In the genomic region with DNA sequence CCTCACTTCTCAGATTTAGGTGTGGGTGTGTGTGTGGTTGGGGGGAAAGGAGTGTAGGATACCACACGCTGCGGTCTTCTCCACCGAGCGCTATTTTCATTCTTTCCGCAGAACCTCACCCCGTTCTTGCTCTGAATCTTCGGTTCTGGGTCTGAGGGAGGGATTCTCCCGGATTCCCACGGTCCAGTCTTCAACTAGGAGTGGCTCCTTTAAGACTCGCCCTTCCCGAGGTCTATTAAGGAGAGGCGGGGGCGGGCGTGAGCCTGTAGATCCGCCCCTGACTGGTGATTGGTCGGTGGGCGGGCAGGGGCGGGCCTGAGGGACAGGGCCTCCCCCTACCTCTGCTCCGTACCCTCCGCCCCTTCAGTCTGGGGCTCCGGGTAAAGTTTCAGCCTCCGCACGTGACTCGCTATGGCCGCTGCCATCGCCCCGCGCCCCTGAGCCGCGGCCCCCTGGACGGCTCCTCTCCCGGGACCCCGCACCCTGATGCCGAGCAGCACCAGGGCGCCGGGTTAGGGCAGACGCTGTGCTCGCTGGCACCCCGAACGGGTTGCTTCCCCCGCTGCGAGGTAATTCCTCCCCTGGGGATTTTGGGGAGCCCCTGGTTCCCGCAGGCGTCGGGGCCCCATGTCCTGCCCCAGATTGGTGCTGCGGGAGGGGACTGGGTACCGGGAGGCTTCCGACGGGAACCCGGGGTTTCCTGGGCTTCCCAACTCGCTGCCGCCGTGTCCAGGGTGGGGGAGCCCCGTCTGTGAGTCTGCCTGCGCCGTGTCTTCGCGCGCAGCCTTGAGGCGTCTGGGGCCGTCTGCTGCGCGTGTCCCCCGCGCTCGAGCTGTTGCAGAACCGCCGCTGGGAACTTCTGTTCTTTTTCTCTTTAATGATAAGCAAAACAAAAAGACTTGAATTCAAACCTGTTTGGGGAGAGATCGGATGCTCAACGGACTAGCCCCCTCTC, we compare ENCODE assay signal across 1 cellular context.
TF ChIP-seq lines count a peak whose summit lies in the region.

No MANE protein-coding gene starts in this region.

TF ChIP-seq in HEK293, 187 proteins besides CTCF, POLR2A, EP300 and RAD21 (continued from another document and continues in another):
- TF ChIP-seq, protein P1, sequence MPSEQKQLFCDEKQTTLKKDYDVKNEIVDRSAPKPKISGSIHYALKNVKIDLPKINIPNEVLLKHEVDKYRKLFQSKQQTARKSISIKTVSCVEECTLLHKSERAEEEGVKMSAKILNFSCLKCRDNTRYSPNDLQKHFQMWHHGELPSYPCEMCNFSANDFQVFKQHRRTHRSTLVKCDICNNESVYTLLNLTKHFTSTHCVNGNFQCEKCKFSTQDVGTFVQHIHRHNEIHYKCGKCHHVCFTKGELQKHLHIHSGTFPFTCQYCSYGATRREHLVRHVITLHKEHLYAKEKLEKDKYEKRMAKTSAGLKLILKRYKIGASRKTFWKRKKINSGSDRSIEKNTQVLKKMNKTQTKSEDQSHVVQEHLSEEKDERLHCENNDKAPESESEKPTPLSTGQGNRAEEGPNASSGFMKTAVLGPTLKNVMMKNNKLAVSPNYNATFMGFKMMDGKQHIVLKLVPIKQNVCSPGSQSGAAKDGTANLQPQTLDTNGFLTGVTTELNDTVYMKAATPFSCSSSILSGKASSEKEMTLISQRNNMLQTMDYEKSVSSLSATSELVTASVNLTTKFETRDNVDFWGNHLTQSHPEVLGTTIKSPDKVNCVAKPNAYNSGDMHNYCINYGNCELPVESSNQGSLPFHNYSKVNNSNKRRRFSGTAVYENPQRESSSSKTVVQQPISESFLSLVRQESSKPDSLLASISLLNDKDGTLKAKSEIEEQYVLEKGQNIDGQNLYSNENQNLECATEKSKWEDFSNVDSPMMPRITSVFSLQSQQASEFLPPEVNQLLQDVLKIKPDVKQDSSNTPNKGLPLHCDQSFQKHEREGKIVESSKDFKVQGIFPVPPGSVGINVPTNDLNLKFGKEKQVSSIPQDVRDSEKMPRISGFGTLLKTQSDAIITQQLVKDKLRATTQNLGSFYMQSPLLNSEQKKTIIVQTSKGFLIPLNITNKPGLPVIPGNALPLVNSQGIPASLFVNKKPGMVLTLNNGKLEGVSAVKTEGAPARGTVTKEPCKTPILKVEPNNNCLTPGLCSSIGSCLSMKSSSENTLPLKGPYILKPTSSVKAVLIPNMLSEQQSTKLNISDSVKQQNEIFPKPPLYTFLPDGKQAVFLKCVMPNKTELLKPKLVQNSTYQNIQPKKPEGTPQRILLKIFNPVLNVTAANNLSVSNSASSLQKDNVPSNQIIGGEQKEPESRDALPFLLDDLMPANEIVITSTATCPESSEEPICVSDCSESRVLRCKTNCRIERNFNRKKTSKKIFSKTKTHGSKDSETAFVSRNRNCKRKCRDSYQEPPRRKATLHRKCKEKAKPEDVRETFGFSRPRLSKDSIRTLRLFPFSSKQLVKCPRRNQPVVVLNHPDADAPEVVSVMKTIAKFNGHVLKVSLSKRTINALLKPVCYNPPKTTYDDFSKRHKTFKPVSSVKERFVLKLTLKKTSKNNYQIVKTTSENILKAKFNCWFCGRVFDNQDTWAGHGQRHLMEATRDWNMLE (tag by site-specific recombination; conservative IDR thresholded peaks at IDR 0.05; ENCODE audit: low read depth), result no peak
- TF ChIP-seq ZNF335 (tag by site-specific recombination; conservative IDR thresholded peaks at IDR 0.05) (peak; percentile 66), ZSCAN23 (tag by site-specific recombination; IDR thresholded peaks at IDR 0.05) (no peak), ZNF354C (tag by site-specific recombination; IDR thresholded peaks at IDR 0.05; ENCODE audit: borderline replicate concordance, low read depth) (no peak), ZNF670 (tag by site-specific recombination; IDR thresholded peaks at IDR 0.05; ENCODE audit: low read depth) (no peak), ZIC2 (tag by site-specific recombination; IDR thresholded peaks at IDR 0.05) (peak; percentile 86), ZNF423 (tag by site-specific recombination; IDR thresholded peaks at IDR 0.05) (peak; percentile 98), MEIS1 (CRISPR knock-in tag; IDR thresholded peaks at IDR 0.05; ENCODE audit: borderline replicate concordance) (no peak), KLF9 (tag by site-specific recombination; IDR thresholded peaks at IDR 0.05; ENCODE audit: low read depth) (0 out of 2 replicates have a peak, but pooled peaks have one; percentile 58), FEZF1 (tag by site-specific recombination; IDR thresholded peaks at IDR 0.05) (no peak), ZNF324 (tag by site-specific recombination; IDR thresholded peaks at IDR 0.05) (peak; percentile 47; the same call in 1 of the 2 replicates), ZNF654 (tag by site-specific recombination; IDR thresholded peaks at IDR 0.05; ENCODE audit: low read depth) (no peak), KLF16 (tag by site-specific recombination; IDR thresholded peaks at IDR 0.05) (0 out of 2 replicates have a peak, but pooled peaks have one; percentile 12), ZNF202 (tag by site-specific recombination; IDR thresholded peaks at IDR 0.05; ENCODE audit: borderline replicate concordance) (no peak), RBAK (tag by site-specific recombination; IDR thresholded peaks at IDR 0.05) (no peak), ZBTB48 (tag by site-specific recombination; IDR thresholded peaks at IDR 0.05) (peak; percentile 84; the same call in 1 of the 2 replicates), ZNF837 (tag by site-specific recombination; IDR thresholded peaks at IDR 0.05) (no peak), SP7 (tag by site-specific recombination; IDR thresholded peaks at IDR 0.05) (peak; percentile 9; the same call in 1 of the 2 replicates), ZBTB8A (tag by site-specific recombination; IDR thresholded peaks at IDR 0.05) (0 out of 2 replicates have a peak, but pooled peaks have one; percentile 24), ZFP3 (tag by site-specific recombination; IDR thresholded peaks at IDR 0.05; ENCODE audit: low read depth) (no peak), ZNF785 (tag by site-specific recombination; IDR thresholded peaks at IDR 0.05) (no peak), ZNF561 (tag by site-specific recombination; IDR thresholded peaks at IDR 0.05; ENCODE audit: borderline replicate concordance) (peak; percentile 27; the same call in 1 of the 2 replicates), TRIM28 (IDR thresholded peaks at IDR 0.05; ENCODE audit: borderline replicate concordance, low read length) (no peak), ZNF274 (IDR thresholded peaks at IDR 0.05; ENCODE audit: low read length) (no peak), ZNF274 (tag by site-specific recombination; IDR thresholded peaks at IDR 0.05; ENCODE audit: borderline replicate concordance) (no peak), ZNF768 (tag by site-specific recombination; IDR thresholded peaks at IDR 0.05) (no peak), SETDB1 (IDR thresholded peaks at IDR 0.05; ENCODE audit: insufficient read length, low read length) (no peak), ZNF677 (tag by site-specific recombination; IDR thresholded peaks at IDR 0.05) (no peak), ZNF548 (tag by site-specific recombination; IDR thresholded peaks at IDR 0.05) (no peak), SCRT2 (tag by site-specific recombination; IDR thresholded peaks at IDR 0.05) (no peak), ZNF132 (tag by site-specific recombination; IDR thresholded peaks at IDR 0.05; ENCODE audit: borderline replicate concordance) (no peak), ZEB2 (tag by site-specific recombination; IDR thresholded peaks at IDR 0.05) (peak; percentile 48), ZNF610 (tag by site-specific recombination; IDR thresholded peaks at IDR 0.05; ENCODE audit: borderline replicate concordance) (peak; percentile 63; the same call in 1 of the 2 replicates)
- TF ChIP-seq, protein P2, sequence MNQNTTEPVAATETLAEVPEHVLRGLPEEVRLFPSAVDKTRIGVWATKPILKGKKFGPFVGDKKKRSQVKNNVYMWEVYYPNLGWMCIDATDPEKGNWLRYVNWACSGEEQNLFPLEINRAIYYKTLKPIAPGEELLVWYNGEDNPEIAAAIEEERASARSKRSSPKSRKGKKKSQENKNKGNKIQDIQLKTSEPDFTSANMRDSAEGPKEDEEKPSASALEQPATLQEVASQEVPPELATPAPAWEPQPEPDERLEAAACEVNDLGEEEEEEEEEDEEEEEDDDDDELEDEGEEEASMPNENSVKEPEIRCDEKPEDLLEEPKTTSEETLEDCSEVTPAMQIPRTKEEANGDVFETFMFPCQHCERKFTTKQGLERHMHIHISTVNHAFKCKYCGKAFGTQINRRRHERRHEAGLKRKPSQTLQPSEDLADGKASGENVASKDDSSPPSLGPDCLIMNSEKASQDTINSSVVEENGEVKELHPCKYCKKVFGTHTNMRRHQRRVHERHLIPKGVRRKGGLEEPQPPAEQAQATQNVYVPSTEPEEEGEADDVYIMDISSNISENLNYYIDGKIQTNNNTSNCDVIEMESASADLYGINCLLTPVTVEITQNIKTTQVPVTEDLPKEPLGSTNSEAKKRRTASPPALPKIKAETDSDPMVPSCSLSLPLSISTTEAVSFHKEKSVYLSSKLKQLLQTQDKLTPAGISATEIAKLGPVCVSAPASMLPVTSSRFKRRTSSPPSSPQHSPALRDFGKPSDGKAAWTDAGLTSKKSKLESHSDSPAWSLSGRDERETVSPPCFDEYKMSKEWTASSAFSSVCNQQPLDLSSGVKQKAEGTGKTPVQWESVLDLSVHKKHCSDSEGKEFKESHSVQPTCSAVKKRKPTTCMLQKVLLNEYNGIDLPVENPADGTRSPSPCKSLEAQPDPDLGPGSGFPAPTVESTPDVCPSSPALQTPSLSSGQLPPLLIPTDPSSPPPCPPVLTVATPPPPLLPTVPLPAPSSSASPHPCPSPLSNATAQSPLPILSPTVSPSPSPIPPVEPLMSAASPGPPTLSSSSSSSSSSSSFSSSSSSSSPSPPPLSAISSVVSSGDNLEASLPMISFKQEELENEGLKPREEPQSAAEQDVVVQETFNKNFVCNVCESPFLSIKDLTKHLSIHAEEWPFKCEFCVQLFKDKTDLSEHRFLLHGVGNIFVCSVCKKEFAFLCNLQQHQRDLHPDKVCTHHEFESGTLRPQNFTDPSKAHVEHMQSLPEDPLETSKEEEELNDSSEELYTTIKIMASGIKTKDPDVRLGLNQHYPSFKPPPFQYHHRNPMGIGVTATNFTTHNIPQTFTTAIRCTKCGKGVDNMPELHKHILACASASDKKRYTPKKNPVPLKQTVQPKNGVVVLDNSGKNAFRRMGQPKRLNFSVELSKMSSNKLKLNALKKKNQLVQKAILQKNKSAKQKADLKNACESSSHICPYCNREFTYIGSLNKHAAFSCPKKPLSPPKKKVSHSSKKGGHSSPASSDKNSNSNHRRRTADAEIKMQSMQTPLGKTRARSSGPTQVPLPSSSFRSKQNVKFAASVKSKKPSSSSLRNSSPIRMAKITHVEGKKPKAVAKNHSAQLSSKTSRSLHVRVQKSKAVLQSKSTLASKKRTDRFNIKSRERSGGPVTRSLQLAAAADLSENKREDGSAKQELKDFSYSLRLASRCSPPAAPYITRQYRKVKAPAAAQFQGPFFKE (tag by site-specific recombination; IDR thresholded peaks at IDR 0.05; ENCODE audit: borderline replicate concordance), result no peak
- TF ChIP-seq, protein P3, sequence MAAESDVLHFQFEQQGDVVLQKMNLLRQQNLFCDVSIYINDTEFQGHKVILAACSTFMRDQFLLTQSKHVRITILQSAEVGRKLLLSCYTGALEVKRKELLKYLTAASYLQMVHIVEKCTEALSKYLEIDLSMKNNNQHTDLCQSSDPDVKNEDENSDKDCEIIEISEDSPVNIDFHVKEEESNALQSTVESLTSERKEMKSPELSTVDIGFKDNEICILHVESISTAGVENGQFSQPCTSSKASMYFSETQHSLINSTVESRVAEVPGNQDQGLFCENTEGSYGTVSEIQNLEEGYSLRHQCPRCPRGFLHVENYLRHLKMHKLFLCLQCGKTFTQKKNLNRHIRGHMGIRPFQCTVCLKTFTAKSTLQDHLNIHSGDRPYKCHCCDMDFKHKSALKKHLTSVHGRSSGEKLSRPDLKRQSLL (tag by site-specific recombination; IDR thresholded peaks at IDR 0.05), result no peak
- TF ChIP-seq, protein P4, sequence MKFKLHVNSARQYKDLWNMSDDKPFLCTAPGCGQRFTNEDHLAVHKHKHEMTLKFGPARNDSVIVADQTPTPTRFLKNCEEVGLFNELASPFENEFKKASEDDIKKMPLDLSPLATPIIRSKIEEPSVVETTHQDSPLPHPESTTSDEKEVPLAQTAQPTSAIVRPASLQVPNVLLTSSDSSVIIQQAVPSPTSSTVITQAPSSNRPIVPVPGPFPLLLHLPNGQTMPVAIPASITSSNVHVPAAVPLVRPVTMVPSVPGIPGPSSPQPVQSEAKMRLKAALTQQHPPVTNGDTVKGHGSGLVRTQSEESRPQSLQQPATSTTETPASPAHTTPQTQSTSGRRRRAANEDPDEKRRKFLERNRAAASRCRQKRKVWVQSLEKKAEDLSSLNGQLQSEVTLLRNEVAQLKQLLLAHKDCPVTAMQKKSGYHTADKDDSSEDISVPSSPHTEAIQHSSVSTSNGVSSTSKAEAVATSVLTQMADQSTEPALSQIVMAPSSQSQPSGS (tag by site-specific recombination; IDR thresholded peaks at IDR 0.05; ENCODE audit: low read depth), result no peak
- TF ChIP-seq, protein P5, sequence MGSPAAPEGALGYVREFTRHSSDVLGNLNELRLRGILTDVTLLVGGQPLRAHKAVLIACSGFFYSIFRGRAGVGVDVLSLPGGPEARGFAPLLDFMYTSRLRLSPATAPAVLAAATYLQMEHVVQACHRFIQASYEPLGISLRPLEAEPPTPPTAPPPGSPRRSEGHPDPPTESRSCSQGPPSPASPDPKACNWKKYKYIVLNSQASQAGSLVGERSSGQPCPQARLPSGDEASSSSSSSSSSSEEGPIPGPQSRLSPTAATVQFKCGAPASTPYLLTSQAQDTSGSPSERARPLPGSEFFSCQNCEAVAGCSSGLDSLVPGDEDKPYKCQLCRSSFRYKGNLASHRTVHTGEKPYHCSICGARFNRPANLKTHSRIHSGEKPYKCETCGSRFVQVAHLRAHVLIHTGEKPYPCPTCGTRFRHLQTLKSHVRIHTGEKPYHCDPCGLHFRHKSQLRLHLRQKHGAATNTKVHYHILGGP (tag by site-specific recombination; IDR thresholded peaks at IDR 0.05), result no peak
- TF ChIP-seq, protein P6, sequence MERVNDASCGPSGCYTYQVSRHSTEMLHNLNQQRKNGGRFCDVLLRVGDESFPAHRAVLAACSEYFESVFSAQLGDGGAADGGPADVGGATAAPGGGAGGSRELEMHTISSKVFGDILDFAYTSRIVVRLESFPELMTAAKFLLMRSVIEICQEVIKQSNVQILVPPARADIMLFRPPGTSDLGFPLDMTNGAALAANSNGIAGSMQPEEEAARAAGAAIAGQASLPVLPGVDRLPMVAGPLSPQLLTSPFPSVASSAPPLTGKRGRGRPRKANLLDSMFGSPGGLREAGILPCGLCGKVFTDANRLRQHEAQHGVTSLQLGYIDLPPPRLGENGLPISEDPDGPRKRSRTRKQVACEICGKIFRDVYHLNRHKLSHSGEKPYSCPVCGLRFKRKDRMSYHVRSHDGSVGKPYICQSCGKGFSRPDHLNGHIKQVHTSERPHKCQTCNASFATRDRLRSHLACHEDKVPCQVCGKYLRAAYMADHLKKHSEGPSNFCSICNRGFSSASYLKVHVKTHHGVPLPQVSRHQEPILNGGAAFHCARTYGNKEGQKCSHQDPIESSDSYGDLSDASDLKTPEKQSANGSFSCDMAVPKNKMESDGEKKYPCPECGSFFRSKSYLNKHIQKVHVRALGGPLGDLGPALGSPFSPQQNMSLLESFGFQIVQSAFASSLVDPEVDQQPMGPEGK (tag by site-specific recombination; IDR thresholded peaks at IDR 0.05), result peak; percentile 86
- TF ChIP-seq, protein P7, sequence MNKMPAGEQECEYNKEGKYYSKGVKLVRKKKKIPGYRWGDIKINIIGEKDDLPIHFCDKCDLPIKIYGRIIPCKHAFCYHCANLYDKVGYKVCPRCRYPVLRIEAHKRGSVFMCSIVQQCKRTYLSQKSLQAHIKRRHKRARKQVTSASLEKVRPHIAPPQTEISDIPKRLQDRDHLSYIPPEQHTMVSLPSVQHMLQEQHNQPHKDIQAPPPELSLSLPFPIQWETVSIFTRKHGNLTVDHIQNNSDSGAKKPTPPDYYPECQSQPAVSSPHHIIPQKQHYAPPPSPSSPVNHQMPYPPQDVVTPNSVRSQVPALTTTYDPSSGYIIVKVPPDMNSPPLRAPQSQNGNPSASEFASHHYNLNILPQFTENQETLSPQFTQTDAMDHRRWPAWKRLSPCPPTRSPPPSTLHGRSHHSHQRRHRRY (tag by site-specific recombination; IDR thresholded peaks at IDR 0.05), result no peak
